Comparison of ENCODE assay signal across 8 cellular contexts in genomic region chr17:73342057-73342522, GRCh38. TPM values are rescaled to one million over a fixed set of nuclear protein-coding genes. Genes with fewer than 3 reads are reported as not detected.
DNase-seq lines count a peak whose midpoint lies in the region; ATAC-seq lines count a peak whose summit lies in the region.

No MANE protein-coding gene starts in this region.

- H3K9me3 Mint-ChIP-seq in activated CD8-positive, alpha-beta memory T cell treated with anti-CD3 and anti-CD28 coated beads, Interleukin-2, amount 10 ng/mL, durations not matched to agents 7 days and 5 days (ENCODE audit: low read depth) = no peaks in the 10 kb centered on the region

- peaks cover 6% of the 10 kb centered on the region for H3K4me1 Mint-ChIP-seq in activated CD8-positive, alpha-beta memory T cell treated with anti-CD3 and anti-CD28 coated beads, Interleukin-2, amount 10 ng/mL, durations not matched to agents 7 days and 5 days

- peak; percentile 80 for ATAC-seq in left ventricle myocardium superior
- ATAC-seq in activated CD8-positive, alpha-beta memory T cell treated with anti-CD3 and anti-CD28 coated beads, Interleukin-2, amount 10 ng/mL, durations not matched to agents 7 days and 5 days = no peak
- no peak for ATAC-seq in HG03095 (IDR thresholded peaks at IDR 0.05; ENCODE audit: unreplicated experiment)

- CTCF ChIA-PET in activated CD8-positive, alpha-beta memory T cell treated with anti-CD3 and anti-CD28 coated beads, Interleukin-2, amount 10 ng/mL, durations not matched to agents 7 days and 5 days (lab: Charles Lee) = no interaction called here

- no peaks in the 10 kb centered on the region for H3K27me3 Mint-ChIP-seq in activated CD8-positive, alpha-beta memory T cell treated with anti-CD3 and anti-CD28 coated beads, Interleukin-2, amount 10 ng/mL, durations not matched to agents 7 days and 5 days

- DNase-seq in HPDE6-E6E7 (ENCODE audit: extremely low spot score) = peak; percentile 55
- DNase-seq in amniotic stem cell (lab: John Stamatoyannopoulos, UW) = peak; percentile 52
- DNase-seq in left ventricle myocardium superior = peak; percentile 71
- peak; percentile 93 for DNase-seq in renal cortical epithelial cell (ENCODE audit: low read depth)
- no peak for DNase-seq in stimulated activated CD4-positive, alpha-beta T cell treated with anti-CD3 and anti-CD28 coated beads, Interleukin-4, amount 100 ng/mL, for 4 hours
- no peak for DNase-seq in activated CD4-positive, alpha-beta T cell treated with anti-CD3 and anti-CD28 coated beads for 1 hour
- DNase-seq in activated CD8-positive, alpha-beta memory T cell treated with anti-CD3 and anti-CD28 coated beads, Interleukin-2, amount 10 ng/mL, durations not matched to agents 7 days and 5 days = no peak

- no peaks in the 10 kb centered on the region for H3K36me3 Mint-ChIP-seq in activated CD8-positive, alpha-beta memory T cell treated with anti-CD3 and anti-CD28 coated beads, Interleukin-2, amount 10 ng/mL, durations not matched to agents 7 days and 5 days

- no peak overlapping the region for H3K27ac Mint-ChIP-seq in activated CD8-positive, alpha-beta memory T cell treated with anti-CD3 and anti-CD28 coated beads, Interleukin-2, amount 10 ng/mL, durations not matched to agents 7 days and 5 days

- intact Hi-C loops in left ventricle myocardium superior (cut with micrococcal nuclease) = no loop called here

- H3K4me3 Mint-ChIP-seq in activated CD8-positive, alpha-beta memory T cell treated with anti-CD3 and anti-CD28 coated beads, Interleukin-2, amount 10 ng/mL, durations not matched to agents 7 days and 5 days = no peak overlapping the region

RNA-seq across cellular contexts. Expression of gene CDC42EP4, which starts 30.3 kb away (rescaled TPM):
- total RNA-seq in left ventricle myocardium superior (51.4 TPM), renal cortical epithelial cell (26.9 and 70.2 TPM in 2 replicates)
- 1 to 10 TPM; 1.3 to 1.5 TPM for total RNA-seq in activated CD8-positive, alpha-beta memory T cell treated with anti-CD3 and anti-CD28 coated beads, Interleukin-2, amount 10 ng/mL, durations not matched to agents 7 days and 5 days

Comparison
In these comparisons a context has a peak if more than half of its experiments do, and no peak if none do; other contexts are left out.
1. DNase-seq: peak in HPDE6-E6E7 (single experiment), amniotic stem cell (single experiment), left ventricle myocardium superior (single experiment) and renal cortical epithelial cell (single experiment); none in stimulated activated CD4-positive, alpha-beta T cell treated with anti-CD3 and anti-CD28 coated beads, Interleukin-4, amount 100 ng/mL, for 4 hours (0 of 2), activated CD4-positive, alpha-beta T cell treated with anti-CD3 and anti-CD28 coated beads for 1 hour (single experiment) and activated CD8-positive, alpha-beta memory T cell treated with anti-CD3 and anti-CD28 coated beads, Interleukin-2, amount 10 ng/mL, durations not matched to agents 7 days and 5 days (single experiment).
2. RNA of gene CDC42EP4, which starts 30.3 kb away (total RNA-seq): 26.9 to 70.2 TPM in renal cortical epithelial cell and 51.4 TPM in left ventricle myocardium superior (single experiment); 1.3 to 1.5 TPM in activated CD8-positive, alpha-beta memory T cell treated with anti-CD3 and anti-CD28 coated beads, Interleukin-2, amount 10 ng/mL, durations not matched to agents 7 days and 5 days; every median in the first group is over 10 times any median in the second.